Comparison of ENCODE assay signal across 14 cellular contexts in the genomic region with DNA sequence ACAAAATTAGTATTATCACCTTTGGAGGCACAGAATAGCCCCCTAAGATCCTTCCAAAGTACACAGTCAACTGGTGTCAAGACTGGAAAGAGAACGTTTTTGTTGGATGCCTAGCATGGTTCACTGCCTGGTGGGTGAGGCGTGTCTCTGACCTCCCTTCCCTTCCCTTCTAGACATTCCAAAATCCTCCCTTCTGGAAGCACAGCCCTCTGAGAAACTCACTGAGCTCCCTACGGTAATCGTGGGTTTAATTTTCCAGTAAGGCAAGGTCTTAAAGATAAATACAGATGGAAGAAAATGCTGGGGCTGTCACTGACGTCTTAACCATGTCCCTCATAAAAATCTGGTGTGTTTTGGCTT.
"Had no signal": no experiment of that assay in that cellular context is flagged by ENCODE, and none has a peak within 500 bp of the region (broad histone marks: within the 10 kb centered on the region; RNA-seq: fewer than 3 reads in every experiment).

No MANE protein-coding gene starts in this region.

- DNase-seq: activated CD4-positive, alpha-beta T cell treated with anti-CD3 and anti-CD28 coated beads for 48 hours; activated naive CD4-positive, alpha-beta T cell treated with Interleukin-2 at 50 U/mL for 16 hours; activated naive CD8-positive, alpha-beta T cell treated with anti-CD3 and anti-CD28 coated beads, Interleukin-2, amount 50 U/mL, for 24 hours; erythroblast; foreskin fibroblast; glutamatergic neuron; left colon; pancreas; T-cell; T1000; thyroid gland; uterus; WERI-Rb-1 had no signal

- H3K9me3 ChIP-seq: pancreas, thyroid gland, uterus had no signal

- ATAC-seq: activated naive CD8-positive, alpha-beta T cell treated with anti-CD3 and anti-CD28 coated beads, Interleukin-2, amount 50 U/mL, for 24 hours; left colon; pancreas; T-cell had no signal

- H3K4me1 ChIP-seq: pancreas, thyroid gland, uterus had no signal

- H3K36me3 ChIP-seq: pancreas, thyroid gland, uterus had no signal

- H3K4me3 ChIP-seq: pancreas, skin epidermis, thyroid gland, uterus had no signal

- H3K27ac ChIP-seq: pancreas, thyroid gland, uterus, WERI-Rb-1 had no signal
